ENCODE assay signal across 19 cellular contexts in genomic region chr3:54817628-54818027, GRCh38.
A peak's percentile ranks its signal among the peaks of the same experiment; 100 is the strongest.
DNase-seq lines count a peak whose midpoint lies in the region; ATAC-seq lines count a peak whose summit lies in the region.
"Had no signal": no experiment of that assay in that cellular context is flagged by ENCODE, and none has a peak within 500 bp of the region (broad histone marks: within the 10 kb centered on the region; RNA-seq: fewer than 3 reads in every experiment).

No MANE protein-coding gene starts in this region.

- intact Hi-C loops in activated T-helper 2 cell treated with anti-CD3 and anti-CD28 coated beads, Interferon-gamma antibody, Interleukin-2, Interleukin-4, amounts not matched to agents 10 μg/mL and 5 μg/mL and 100 μg/mL, durations not matched to agents 14 hours and 24 hours and 36 hours (cut with micrococcal nuclease) = no loop called here

- ATAC-seq in GM21360 (IDR thresholded peaks at IDR 0.05; ENCODE audit: unreplicated experiment) (no peak), GM18907 (IDR thresholded peaks at IDR 0.05; ENCODE audit: unreplicated experiment) (no peak)
- ATAC-seq: activated T-cell treated with anti-CD3 and anti-CD28 coated beads, Interleukin-2, amount 50 U/mL, for 72 hours; T-cell had no signal

- no peaks in the 10 kb centered on the region for H3K36me3 Mint-ChIP-seq in activated T-helper 2 cell treated with anti-CD3 and anti-CD28 coated beads, Interferon-gamma antibody, Interleukin-2, Interleukin-4, amounts not matched to agents 10 μg/mL and 5 μg/mL and 100 μg/mL, durations not matched to agents 14 hours and 24 hours and 36 hours (ENCODE audit: low read depth)
- H3K36me3 Mint-ChIP-seq: T-cell had no signal

- H3K9me3 Mint-ChIP-seq in activated T-helper 2 cell treated with anti-CD3 and anti-CD28 coated beads, Interferon-gamma antibody, Interleukin-2, Interleukin-4, amounts not matched to agents 10 μg/mL and 5 μg/mL and 100 μg/mL, durations not matched to agents 14 hours and 24 hours and 36 hours = no peaks in the 10 kb centered on the region

- DNase-seq in AG08396 (ENCODE audit: low spot score) (peak; percentile 29), GM04504 (ENCODE audit: low read depth) (peak; percentile 39), astrocyte of the hippocampus (ENCODE audit: low read depth, low spot score) (peak; percentile 85), kidney tubule cell (ENCODE audit: low spot score) (peak; percentile 77), NCI-H226 (no peak)
- no peak for DNase-seq in activated T-helper 2 cell treated with anti-CD3 and anti-CD28 coated beads, Interferon-gamma antibody, Interleukin-2, Interleukin-4, amounts not matched to agents 10 μg/mL and 5 μg/mL and 100 μg/mL, durations not matched to agents 14 hours and 24 hours and 36 hours (ENCODE audit: low spot score)
- DNase-seq: activated CD4-positive, alpha-beta T cell treated with anti-CD3 and anti-CD28 coated beads for 4 hours; activated naive CD4-positive, alpha-beta T cell treated with anti-CD3 and anti-CD28 coated beads, Interleukin-2, amount 50 U/mL, for 16 hours; activated T-cell treated with anti-CD3 and anti-CD28 coated beads, Interleukin-2, amount 50 U/mL, for 72 hours; COR-L47; MG63; NCI-H1436; OCI-M1; retina; Right ventricle myocardium superior; spleen; T-cell had no signal

- no peak overlapping the region for H3K4me3 Mint-ChIP-seq in activated T-helper 2 cell treated with anti-CD3 and anti-CD28 coated beads, Interferon-gamma antibody, Interleukin-2, Interleukin-4, amounts not matched to agents 10 μg/mL and 5 μg/mL and 100 μg/mL, durations not matched to agents 14 hours and 24 hours and 36 hours (ENCODE audit: low read depth)
- H3K4me3 Mint-ChIP-seq: activated T-cell treated with anti-CD3 and anti-CD28 coated beads, Interleukin-2, amount 50 U/mL, for 72 hours; T-cell had no signal

- no peaks in the 10 kb centered on the region for H3K27me3 Mint-ChIP-seq in activated T-helper 2 cell treated with anti-CD3 and anti-CD28 coated beads, Interferon-gamma antibody, Interleukin-2, Interleukin-4, amounts not matched to agents 10 μg/mL and 5 μg/mL and 100 μg/mL, durations not matched to agents 14 hours and 24 hours and 36 hours (ENCODE audit: low read depth)
- H3K27me3 Mint-ChIP-seq: T-cell had no signal

- H3K4me1 Mint-ChIP-seq in activated T-helper 2 cell treated with anti-CD3 and anti-CD28 coated beads, Interferon-gamma antibody, Interleukin-2, Interleukin-4, amounts not matched to agents 10 μg/mL and 5 μg/mL and 100 μg/mL, durations not matched to agents 14 hours and 24 hours and 36 hours (ENCODE audit: low read depth) = no peaks in the 10 kb centered on the region
- H3K4me1 Mint-ChIP-seq: T-cell had no signal

- H3K27ac Mint-ChIP-seq in activated T-helper 2 cell treated with anti-CD3 and anti-CD28 coated beads, Interferon-gamma antibody, Interleukin-2, Interleukin-4, amounts not matched to agents 10 μg/mL and 5 μg/mL and 100 μg/mL, durations not matched to agents 14 hours and 24 hours and 36 hours = no peak overlapping the region
- H3K27ac Mint-ChIP-seq: activated T-cell treated with anti-CD3 and anti-CD28 coated beads, Interleukin-2, amount 50 U/mL, for 72 hours; T-cell had no signal

Comparison
In these comparisons a context has a peak if more than half of its experiments do, and no peak if none do; other contexts are left out.
1. DNase-seq: peak in AG08396 (single experiment), GM04504 (single experiment), astrocyte of the hippocampus (single experiment) and kidney tubule cell (single experiment); none in activated T-helper 2 cell treated with anti-CD3 and anti-CD28 coated beads, Interferon-gamma antibody, Interleukin-2, Interleukin-4, amounts not matched to agents 10 μg/mL and 5 μg/mL and 100 μg/mL, durations not matched to agents 14 hours and 24 hours and 36 hours (single experiment) and NCI-H226 (single experiment).